27 cellular contexts compared by ENCODE assay signal in genomic region chr14:29745863-29746262, GRCh38.
"Had no signal": no experiment of that assay in that cellular context is flagged by ENCODE, and none has a peak within 500 bp of the region (broad histone marks: within the 10 kb centered on the region; RNA-seq: fewer than 3 reads in every experiment).

No MANE protein-coding gene starts in this region.

- H3K4me1 Mint-ChIP-seq: naive thymus-derived CD4-positive, alpha-beta T cell; neural progenitor cell; stimulated activated effector memory CD8-positive, alpha-beta T cell treated with anti-CD3 and anti-CD28 coated beads, Interleukin-12 subunit alpha, Interleukin-12 subunit beta, amount 100 ng/mL, for 72 hours had no signal

- H3K9me3 ChIP-seq: esophagus muscularis mucosa, heart right ventricle, sigmoid colon, stomach, testis, tibial artery had no signal

- H3K36me3 Mint-ChIP-seq: naive thymus-derived CD4-positive, alpha-beta T cell; neural progenitor cell; stimulated activated effector memory CD8-positive, alpha-beta T cell treated with anti-CD3 and anti-CD28 coated beads, Interleukin-12 subunit alpha, Interleukin-12 subunit beta, amount 100 ng/mL, for 72 hours; type B pancreatic cell had no signal

- H3K4me2 ChIP-seq: neural progenitor cell had no signal

- H3K27me3 ChIP-seq: esophagus muscularis mucosa, foreskin keratinocyte, heart right ventricle, neural progenitor cell, sigmoid colon, stomach, testis, tibial artery had no signal

- H3K4me3 ChIP-seq: esophagus muscularis mucosa, heart right ventricle, neural progenitor cell, sigmoid colon, stomach, testis, tibial artery had no signal

- H3K27ac ChIP-seq: esophagus muscularis mucosa, foreskin keratinocyte, neural progenitor cell, parathyroid adenoma, sigmoid colon, stomach, testis, tibial artery had no signal

- H3K27me3 Mint-ChIP-seq: naive thymus-derived CD4-positive, alpha-beta T cell; progenitor cell of endocrine pancreas; type B pancreatic cell had no signal

- DNase-seq: effector CD8-positive, alpha-beta T cell; endodermal cell; foreskin keratinocyte; glutamatergic neuron; heart right ventricle; hippocampal formation; left colon; mammary epithelial cell; mesendoderm; midbrain; naive thymus-derived CD4-positive, alpha-beta T cell; sigmoid colon; stimulated activated CD4-positive, alpha-beta T cell treated with anti-CD3 and anti-CD28 coated beads, Interleukin-2, amount 100 ng/mL, for 24 hours; stimulated activated CD4-positive, alpha-beta T cell treated with anti-CD3 and anti-CD28 coated beads, Interleukin-4, amount 100 ng/mL, for 24 hours; stimulated activated naive CD4-positive, alpha-beta T cell treated with Interleukin-2 at 50 U/mL for 16 hours; stomach; substantia nigra; testis; tibial artery had no signal

- H3K4me3 Mint-ChIP-seq: endodermal cell; naive thymus-derived CD4-positive, alpha-beta T cell; nephron; neural progenitor cell; stimulated activated effector memory CD8-positive, alpha-beta T cell treated with anti-CD3 and anti-CD28 coated beads, Interleukin-12 subunit alpha, Interleukin-12 subunit beta, amount 100 ng/mL, for 72 hours; type B pancreatic cell had no signal

- H2AFZ ChIP-seq: neural progenitor cell, parathyroid adenoma had no signal

- H3K36me3 ChIP-seq: esophagus muscularis mucosa, heart right ventricle, neural progenitor cell, sigmoid colon, stomach, tibial artery had no signal

- H3K79me2 ChIP-seq: parathyroid adenoma had no signal

- ATAC-seq: foreskin keratinocyte; left colon; naive thymus-derived CD4-positive, alpha-beta T cell; stimulated activated effector memory CD8-positive, alpha-beta T cell treated with anti-CD3 and anti-CD28 coated beads, Interleukin-12 subunit alpha, Interleukin-12 subunit beta, amount 100 ng/mL, for 72 hours had no signal

- H3K4me1 ChIP-seq: foreskin keratinocyte had no signal

- H3K27ac Mint-ChIP-seq: endodermal cell; naive thymus-derived CD4-positive, alpha-beta T cell; nephron; neural progenitor cell; progenitor cell of endocrine pancreas; stimulated activated effector memory CD8-positive, alpha-beta T cell treated with anti-CD3 and anti-CD28 coated beads, Interleukin-12 subunit alpha, Interleukin-12 subunit beta, amount 100 ng/mL, for 72 hours; type B pancreatic cell had no signal

- FAIRE-seq: colon had no signal

- H3K9ac ChIP-seq: neural progenitor cell, parathyroid adenoma had no signal

- H3K9me3 Mint-ChIP-seq: endodermal cell, nephron, neural progenitor cell, type B pancreatic cell had no signal
